ENCODE assay signal across 23 cellular contexts in genomic region chr13:87535911-87536310, GRCh38.
DNase-seq lines count a peak whose midpoint lies in the region; ATAC-seq and TF ChIP-seq lines count a peak whose summit lies in the region.
"Had no signal": no experiment of that assay in that cellular context is flagged by ENCODE, and none has a peak within 500 bp of the region (broad histone marks: within the 10 kb centered on the region; RNA-seq: fewer than 3 reads in every experiment).

No MANE protein-coding gene starts in this region.

- H2BK5ac ChIP-seq in mesendoderm (ENCODE audit: low read length), result no peak overlapping the region

- H3K27me3 Mint-ChIP-seq in natural killer cell treated with Interleukin-12 subunit alpha and Interleukin-12 subunit beta and Interleukin-15 and Interleukin-18, amount 100 ng/mL, for 72 hours, result no peaks in the 10 kb centered on the region
- no peaks in the 10 kb centered on the region for H3K27me3 Mint-ChIP-seq in natural killer cell (ENCODE audit: low read depth in 2 of 2)

- H3K27ac Mint-ChIP-seq in natural killer cell treated with Interleukin-12 subunit alpha and Interleukin-12 subunit beta and Interleukin-15 and Interleukin-18, amount 100 ng/mL, for 72 hours, result peak overlapping the region in 1 of 2 donors; percentile 75
- no peak overlapping the region for H3K27ac Mint-ChIP-seq in natural killer cell
- H3K27ac Mint-ChIP-seq: CD14-positive monocyte, H9, HFFc6 had no signal

- H3K23ac ChIP-seq in mesendoderm (ENCODE audit: low read length), result no peak overlapping the region

- H3K36me3 Mint-ChIP-seq in natural killer cell treated with Interleukin-12 subunit alpha and Interleukin-12 subunit beta and Interleukin-15 and Interleukin-18, amount 100 ng/mL, for 72 hours, result peaks cover 4% of the 10 kb centered on the region
- H3K36me3 Mint-ChIP-seq in natural killer cell, result no peaks in the 10 kb centered on the region
- H3K36me3 Mint-ChIP-seq: CD14-positive monocyte had no signal

- H3K4ac ChIP-seq in mesendoderm (ENCODE audit: low read depth, low read length), result no peak overlapping the region

- no peak overlapping the region for H3K56ac ChIP-seq in mesendoderm (ENCODE audit: low read length)

- no peaks in the 10 kb centered on the region for H3K79me1 ChIP-seq in mesendoderm (ENCODE audit: low read length)

- intact Hi-C loops in natural killer cell (cut with micrococcal nuclease), result no loop called here

- no peak overlapping the region for H3K4me2 ChIP-seq in mesendoderm (ENCODE audit: low read length)
- H3K4me2 ChIP-seq: SK-N-SH had no signal

- no peak overlapping the region for H3K9ac ChIP-seq in mesendoderm (ENCODE audit: low read length)
- H3K9ac ChIP-seq: SK-N-SH had no signal

- H3K36me3 ChIP-seq in mesendoderm (ENCODE audit: control insufficient read depth, insufficient read depth, low read length), result no peaks in the 10 kb centered on the region

- no peaks in the 10 kb centered on the region for H3K4me1 ChIP-seq in mesendoderm (ENCODE audit: control insufficient read depth, low read depth, low read length)

- POLR2A ChIA-PET in RWPE1 (lab: Yijun Ruan, JAX; ENCODE audit: low non-redundant PET), result no interaction called here

- no peak overlapping the region for H4K8ac ChIP-seq in mesendoderm (ENCODE audit: low read depth, low read length)

- H2BK15ac ChIP-seq in mesendoderm (replicated peaks; ENCODE audit: low read depth), result no peak overlapping the region

- DNase-seq in natural killer cell treated with Interleukin-12 subunit alpha and Interleukin-12 subunit beta and Interleukin-15 and Interleukin-18, amount 100 ng/mL, for 72 hours (ENCODE audit: low spot score), result no peak
- DNase-seq in natural killer cell (no peak), RWPE1 (ENCODE audit: low spot score) (peak; percentile 3), epithelial cell of proximal tubule (ENCODE audit: low read depth) (no peak), ureter (ENCODE audit: low spot score) (no peak), NCI-H2107 treated with DMSO at 0.1 percent for 48 hours (lab: John Stamatoyannopoulos, UW; ENCODE audit: unreplicated experiment) (no peak), mesendoderm (no peak), NCI-H187 (lab: John Stamatoyannopoulos, UW) (no peak)
- DNase-seq: DMS79, H9, HFFc6, NCI-H1105, NCI-H146, NCI-H2029 treated with DMSO at 0.1 percent for 48 hours, NCI-H2171, NCI-H345, NCI-H524, NCI-H774, SIG-M5, SK-N-SH had no signal

- no peak overlapping the region for H2AK5ac ChIP-seq in mesendoderm (ENCODE audit: low read length)

- ATAC-seq in natural killer cell treated with Interleukin-12 subunit alpha and Interleukin-12 subunit beta and Interleukin-15 and Interleukin-18, amount 100 ng/mL, for 72 hours, result no peak
- ATAC-seq in natural killer cell, result no peak
- ATAC-seq: HepG2, K562 had no signal

- H3K27ac ChIP-seq in RWPE1, result no peak overlapping the region
- H3K27ac ChIP-seq in mesendoderm (ENCODE audit: low read depth, low read length), result no peak overlapping the region

- H3K27me3 ChIP-seq in mesendoderm (ENCODE audit: insufficient read depth, low read length, poor library complexity), result no peaks in the 10 kb centered on the region

- no peak overlapping the region for H4K5ac ChIP-seq in mesendoderm (ENCODE audit: low read length)

- H3K18ac ChIP-seq in mesendoderm (ENCODE audit: low read length), result no peak overlapping the region

- peak overlapping the region; percentile 15 for H3K4me3 Mint-ChIP-seq in natural killer cell treated with Interleukin-12 subunit alpha and Interleukin-12 subunit beta and Interleukin-15 and Interleukin-18, amount 100 ng/mL, for 72 hours
- H3K4me3 Mint-ChIP-seq in natural killer cell, result no peak overlapping the region
- H3K4me3 Mint-ChIP-seq: CD14-positive monocyte, H9, HFFc6 had no signal

- no peak for TF ChIP-seq CTCF in natural killer cell (IDR thresholded peaks at IDR 0.05)
- no peak for TF ChIP-seq CTCF in RWPE1 (conservative IDR thresholded peaks at IDR 0.05; ENCODE audit: low read depth)
- TF ChIP-seq CTCF in epithelial cell of proximal tubule (conservative IDR thresholded peaks at IDR 0.05; ENCODE audit: low read depth, low read length), result no peak

- H3K79me2 ChIP-seq in mesendoderm (ENCODE audit: control insufficient read depth, insufficient read depth, low read length), result no peaks in the 10 kb centered on the region

- no peak overlapping the region for H2BK120ac ChIP-seq in mesendoderm (ENCODE audit: low read depth, low read length)

- peaks cover 0 to 4% of the 10 kb centered on the region in 2 donors for H3K4me1 Mint-ChIP-seq in natural killer cell treated with Interleukin-12 subunit alpha and Interleukin-12 subunit beta and Interleukin-15 and Interleukin-18, amount 100 ng/mL, for 72 hours (ENCODE audit: low read depth in 2 of 2)
- no peaks in the 10 kb centered on the region for H3K4me1 Mint-ChIP-seq in natural killer cell
- H3K4me1 Mint-ChIP-seq: CD14-positive monocyte, H9 had no signal

- peaks cover 8% of the 10 kb centered on the region for H3K9me3 Mint-ChIP-seq in natural killer cell treated with Interleukin-12 subunit alpha and Interleukin-12 subunit beta and Interleukin-15 and Interleukin-18, amount 100 ng/mL, for 72 hours
- peaks cover 13 to 15% of the 10 kb centered on the region in 2 donors for H3K9me3 Mint-ChIP-seq in natural killer cell
- H3K9me3 Mint-ChIP-seq: H9 had no signal

- CTCF ChIA-PET in RWPE1 (lab: Yijun Ruan, JAX), result no interaction called here

- WGBS in mesendoderm (ENCODE audit: extremely low coverage, insufficient coverage, low lambda C conversion rate), result no CpG with 5 or more reads among the region's 1 CpG

- H3K4me3 ChIP-seq in epithelial cell of proximal tubule (ENCODE audit: low read depth, low read length) (peak overlapping the region; percentile 4), mesendoderm (ENCODE audit: low read length) (no peak overlapping the region)
- H3K4me3 ChIP-seq: K562 had no signal
